Comparison of ENCODE assay signal across 9 cellular contexts in genomic region chr14:45610303-45610702, GRCh38.
A peak's percentile ranks its signal among the peaks of the same experiment; 100 is the strongest.
DNase-seq lines count a peak whose midpoint lies in the region; FAIRE-seq and TF ChIP-seq lines count a peak whose summit lies in the region.
"Had no signal": no experiment of that assay in that cellular context is flagged by ENCODE, and none has a peak within 500 bp of the region (broad histone marks: within the 10 kb centered on the region; RNA-seq: fewer than 3 reads in every experiment).

No MANE protein-coding gene starts in this region.

- DNase-seq in HS-5 (ENCODE audit: low read depth) (peak; percentile 3), SW480 (ENCODE audit: low spot score) (peak; percentile 64), inferior parietal cortex (ENCODE audit: extremely low spot score) (peak; percentile 38), HPDE6-E6E7 (ENCODE audit: extremely low spot score) (no peak), GM12891 (ENCODE audit: insufficient read length, low spot score) (no peak), NCI-H1436 (lab: John Stamatoyannopoulos, UW) (no peak)
- no peak for DNase-seq in activated CD8-positive, alpha-beta memory T cell treated with anti-CD3 and anti-CD28 coated beads, Interleukin-2, amount 50 U/mL, for 4 hours
- DNase-seq: NCI-H1694 treated with DMSO at 0.1 percent for 48 hours had no signal

- TF ChIP-seq CTCF in 22Rv1 (IDR thresholded peaks at IDR 0.05): peak; percentile 51

- FAIRE-seq in GM12891 (lab: Jason Lieb, UNC): no peak

- TF ChIP-seq POLR2A in GM12891 (IDR thresholded peaks at IDR 0.05; ENCODE audit: low read depth, low read length): no peak

- H3K27ac ChIP-seq in 22Rv1: no peak overlapping the region

TF ChIP-seq in GM12891, 5 proteins besides CTCF, POLR2A, EP300 and RAD21:
- TF ChIP-seq SPI1 (IDR thresholded peaks at IDR 0.05; ENCODE audit: low read depth, low read length) (no peak), POLR2AphosphoS5 (IDR thresholded peaks at IDR 0.05; ENCODE audit: low read depth, low read length) (no peak), POU2F2 (IDR thresholded peaks at IDR 0.05; ENCODE audit: low read depth, low read length) (no peak), TAF1 (IDR thresholded peaks at IDR 0.05; ENCODE audit: low read depth, low read length) (no peak), PAX5 (IDR thresholded peaks at IDR 0.05; ENCODE audit: insufficient read depth, low read length, severe bottlenecking) (no peak)

Comparison
In these comparisons a context has a peak if more than half of its experiments do, and no peak if none do; other contexts are left out.
1. DNase-seq: peak in HS-5 (single experiment), SW480 (single experiment) and inferior parietal cortex (single experiment); none in HPDE6-E6E7 (single experiment), GM12891 (single experiment), activated CD8-positive, alpha-beta memory T cell treated with anti-CD3 and anti-CD28 coated beads, Interleukin-2, amount 50 U/mL, for 4 hours (single experiment) and NCI-H1436 (single experiment).